In genomic region chr1:223081181-223081994, GRCh38 we compare ENCODE assay signal across 8 cellular contexts.
A peak's percentile ranks its signal among the peaks of the same experiment; 100 is the strongest.
DNase-seq lines count a peak whose midpoint lies in the region; ATAC-seq and TF ChIP-seq lines count a peak whose summit lies in the region.

No MANE protein-coding gene starts in this region.

- intact Hi-C loops in PC-3 (cut with micrococcal nuclease) = loop anchor here (1.0 to 10.0 kb wide), 5 partner anchors 79 to 617 kb away; no protein-coding TSS in a partner anchor
- intact Hi-C loops in esophagus squamous epithelium (cut with DNase I) = loop anchor here (5.0 to 10.0 kb wide), 3 partner anchors 289 to 617 kb away; partner anchors contain the start of gene FAM177B
- intact Hi-C loops in naive thymus-derived CD4-positive, alpha-beta T cell (cut with micrococcal nuclease) = loop anchor here (1.0 to 5.0 kb wide), 6 partner anchors 42 to 616 kb away; no protein-coding TSS in a partner anchor

- no peak for TF ChIP-seq POLR2A in esophagus squamous epithelium (IDR thresholded peaks at IDR 0.05)

- H3K4me1 ChIP-seq in PC-3 (ENCODE audit: insufficient read depth, low read length) (no peaks in the 10 kb centered on the region), esophagus squamous epithelium (peaks cover 0 to 21% (median 0%) of the 10 kb centered on the region in 3 donors)
- H3K4me1 ChIP-seq in naive thymus-derived CD4-positive, alpha-beta T cell (ENCODE audit: control insufficient read depth in 2 of 2, insufficient read depth in 2 of 2, low read length in 2 of 2) = no peaks in the 10 kb centered on the region

- CTCF ChIA-PET in PC-3 (lab: Charles Lee) = interaction anchor here (0.6 to 1.6 kb wide), 7 partner anchors 8 to 344 kb away, joined by 3 to 11 read pairs (median 3); partner anchors contain the start of gene FAM177B
- CTCF ChIA-PET in naive thymus-derived CD4-positive, alpha-beta T cell (lab: Charles Lee) = interaction anchor here (0.7 to 1.1 kb wide), 6 partner anchors 26 to 616 kb away, joined by 3 to 4 read pairs (median 3); no protein-coding TSS in a partner anchor

- no TSS peak for BruUV-seq in PC-3 (replicated peaks; lab: Mats Ljungman, UMichigan)

- H3K27ac Mint-ChIP-seq in IgD-negative memory B cell = peak overlapping the region in 2 of 3 donors; percentile 21 to 71
- H3K27ac Mint-ChIP-seq in naive thymus-derived CD4-positive, alpha-beta T cell = peak overlapping the region in 1 of 9 donors; percentile 51

- TF ChIP-seq CTCF in PC-3 (conservative IDR thresholded peaks at IDR 0.05; ENCODE audit: low read depth, low read length) (peak; percentile 97), esophagus squamous epithelium (IDR thresholded peaks at IDR 0.05) (peak; percentile 86 to 98 (median 94))

- H3K4me3 Mint-ChIP-seq in IgD-negative memory B cell = peak overlapping the region; percentile 44 to 89 (median 79)
- H3K4me3 Mint-ChIP-seq in activated T-cell treated with anti-CD3 and anti-CD28 coated beads, Interleukin-2, amount 50 U/mL, for 4 hours = peak overlapping the region; percentile 58
- peak overlapping the region; percentile 34 to 77 (median 58) for H3K4me3 Mint-ChIP-seq in naive thymus-derived CD4-positive, alpha-beta T cell

- POLR2A ChIA-PET in PC-3 (lab: Charles Lee; ENCODE audit: unreplicated experiment) = interaction anchor here (0.5 kb wide), 1 partner anchor 107 kb away, joined by 3 read pairs; no protein-coding TSS in a partner anchor
- POLR2A ChIA-PET in naive thymus-derived CD4-positive, alpha-beta T cell (lab: Charles Lee) = no interaction called here

- H2AFZ ChIP-seq in PC-3 (ENCODE audit: low read length) = peak overlapping the region; percentile 65

- no peaks in the 10 kb centered on the region for H4K20me1 ChIP-seq in PC-3 (ENCODE audit: low read length)

- 6 to 16% methylated on average over 9 to 28 of the region's 33 CpGs for WGBS in esophagus squamous epithelium, 2 donors

- H3K9me2 ChIP-seq in PC-3 (replicated peaks; ENCODE audit: low read length) = no peaks in the 10 kb centered on the region

- H3K27ac ChIP-seq in PC-3 (ENCODE audit: low read length) (peak overlapping the region; percentile 49), esophagus squamous epithelium (peak overlapping the region; percentile 58 to 75 (median 65))
- H3K27ac ChIP-seq in naive thymus-derived CD4-positive, alpha-beta T cell (ENCODE audit: low read depth, low read length) = peak overlapping the region; percentile 39

- H3F3A ChIP-seq in PC-3 (ENCODE audit: low read length, unreplicated experiment) = no peaks in the 10 kb centered on the region

- H3K27me3 ChIP-seq in PC-3 (ENCODE audit: low read length) (no peaks in the 10 kb centered on the region), esophagus squamous epithelium (no peaks in the 10 kb centered on the region)
- H3K27me3 ChIP-seq in naive thymus-derived CD4-positive, alpha-beta T cell (ENCODE audit: control insufficient read depth in 2 of 2, insufficient read depth in 2 of 2, low read length in 2 of 2) = no peaks in the 10 kb centered on the region

- H3K79me2 ChIP-seq in PC-3 (ENCODE audit: low read length) = no peaks in the 10 kb centered on the region

- H3K27me3 Mint-ChIP-seq in IgD-negative memory B cell = peaks cover 10% of the 10 kb centered on the region
- peaks cover 7% of the 10 kb centered on the region for H3K27me3 Mint-ChIP-seq in activated T-cell treated with anti-CD3 and anti-CD28 coated beads, Interleukin-2, amount 50 U/mL, for 4 hours (ENCODE audit: low read depth)
- peaks cover 2 to 9% (median 4%) of the 10 kb centered on the region in 5 donors for H3K27me3 Mint-ChIP-seq in naive thymus-derived CD4-positive, alpha-beta T cell

- H3K4me2 ChIP-seq in PC-3 (ENCODE audit: low read length) = peak overlapping the region; percentile 57

- H3K9me3 ChIP-seq in PC-3 (ENCODE audit: low read length) (no peaks in the 10 kb centered on the region), esophagus squamous epithelium (no peaks in the 10 kb centered on the region)
- H3K9me3 ChIP-seq in naive thymus-derived CD4-positive, alpha-beta T cell (ENCODE audit: control insufficient read depth in 2 of 3, low read length in 3 of 3) = no peaks in the 10 kb centered on the region

- peak overlapping the region; percentile 18; the same call in 1 of the 2 replicates for H3K9ac ChIP-seq in PC-3 (ENCODE audit: low read length)

- ATAC-seq in GM21717 (IDR thresholded peaks at IDR 0.05; ENCODE audit: unreplicated experiment) (peak; percentile 97), PC-3 (peak; percentile 96)
- peak; percentile 94 to 95 for ATAC-seq in activated T-cell treated with anti-CD3 and anti-CD28 coated beads, Interleukin-2, amount 50 U/mL, for 4 hours
- peak; percentile 90 for ATAC-seq in naive thymus-derived CD4-positive, alpha-beta T cell

- no peaks in the 10 kb centered on the region for H3K36me3 Mint-ChIP-seq in IgD-negative memory B cell
- no peaks in the 10 kb centered on the region for H3K36me3 Mint-ChIP-seq in activated T-cell treated with anti-CD3 and anti-CD28 coated beads, Interleukin-2, amount 50 U/mL, for 4 hours (ENCODE audit: insufficient read depth)
- H3K36me3 Mint-ChIP-seq in naive thymus-derived CD4-positive, alpha-beta T cell = no peaks in the 10 kb centered on the region

- H3K4me3 ChIP-seq in PC-3 (ENCODE audit: low read length) (peak overlapping the region; percentile 39; the same call in 1 of the 2 replicates), esophagus squamous epithelium (peak overlapping the region; percentile 16 to 66 (median 44))
- peak overlapping the region; percentile 57 for H3K4me3 ChIP-seq in naive thymus-derived CD4-positive, alpha-beta T cell (ENCODE audit: low read length)

- peaks cover 0 to 2% (median 2%) of the 10 kb centered on the region in 3 donors for H3K4me1 Mint-ChIP-seq in IgD-negative memory B cell
- no peaks in the 10 kb centered on the region for H3K4me1 Mint-ChIP-seq in activated T-cell treated with anti-CD3 and anti-CD28 coated beads, Interleukin-2, amount 50 U/mL, for 4 hours (ENCODE audit: low read depth)
- no peaks in the 10 kb centered on the region for H3K4me1 Mint-ChIP-seq in naive thymus-derived CD4-positive, alpha-beta T cell

- H3K36me3 ChIP-seq in PC-3 (ENCODE audit: low read depth, low read length) (no peaks in the 10 kb centered on the region), esophagus squamous epithelium (no peaks in the 10 kb centered on the region)
- H3K36me3 ChIP-seq in naive thymus-derived CD4-positive, alpha-beta T cell (ENCODE audit: control insufficient read depth in 2 of 3, insufficient read depth in 3 of 3, low read length in 3 of 3) = no peaks in the 10 kb centered on the region

- H3K9me3 Mint-ChIP-seq in IgD-negative memory B cell = no peaks in the 10 kb centered on the region
- H3K9me3 Mint-ChIP-seq in activated T-cell treated with anti-CD3 and anti-CD28 coated beads, Interleukin-2, amount 50 U/mL, for 4 hours = no peaks in the 10 kb centered on the region
- no peaks in the 10 kb centered on the region for H3K9me3 Mint-ChIP-seq in naive thymus-derived CD4-positive, alpha-beta T cell

- DNase-seq in DMS53 (lab: John Stamatoyannopoulos, UW) (peak; percentile 98), PC-3 (peak; percentile 99), esophagus squamous epithelium (lab: John Stamatoyannopoulos, UW) (no peak)
- DNase-seq in activated T-cell treated with anti-CD3 and anti-CD28 coated beads, Interleukin-2, amount 50 U/mL, for 4 hours = peak; percentile 63
- peak; percentile 54 to 79 (median 65) for DNase-seq in naive thymus-derived CD4-positive, alpha-beta T cell
- DNase-seq in stimulated activated CD8-positive, alpha-beta memory T cell treated with anti-CD3 and anti-CD28 coated beads, Interleukin-7, amount 100 ng/mL, for 48 hours (ENCODE audit: extremely low read depth in 1 of 2, low read depth in 1 of 2) = peak; percentile 48 to 56
